In genomic region chr17:80147035-80147939, GRCh38 we compare ENCODE assay signal across 8 cellular contexts. TPM values are rescaled to one million over a fixed set of nuclear protein-coding genes. Genes with fewer than 3 reads are reported as not detected.
DNase-seq lines count a peak whose midpoint lies in the region; ATAC-seq and TF ChIP-seq lines count a peak whose summit lies in the region.

Gene EIF4A3, minus strand, starts transcription at chr17:80147128. Its CDS starts 167 bp downstream, at chr17:80146961.

- H3K4me1 Mint-ChIP-seq in activated CD4-positive, alpha-beta T cell treated with anti-CD3 and anti-CD28 coated beads, Interleukin-2, amount 10 ng/mL, durations not matched to agents 24 days and 14 days: peaks cover 37% of the 10 kb centered on the region

- H3K27me3 ChIP-seq in BE2C (no peaks in the 10 kb centered on the region), colonic mucosa (no peaks in the 10 kb centered on the region)

- H3K9me3 ChIP-seq in BE2C (no peaks in the 10 kb centered on the region), colonic mucosa (no peaks in the 10 kb centered on the region)

- DNase-seq in BE2C (peak; percentile 99), GM19240 (ENCODE audit: insufficient read length, low spot score) (peak; percentile 89), NCI-H526 treated with DMSO at 0.1 percent for 48 hours (lab: John Stamatoyannopoulos, UW) (peak; percentile 96), colonic mucosa (peak; percentile 100), kidney tubule cell (ENCODE audit: low spot score) (peak; percentile 100)
- DNase-seq in activated CD4-positive, alpha-beta T cell treated with anti-CD3 and anti-CD28 coated beads, Interleukin-2, amount 10 ng/mL, durations not matched to agents 24 days and 14 days: peak; percentile 99
- DNase-seq in stimulated activated CD4-positive, alpha-beta T cell treated with anti-CD3 and anti-CD28 coated beads, Interleukin-1b, Interleukin-23, amount 100 ng/mL, for 24 hours (ENCODE audit: low read depth in 4 of 4, low spot score in 1 of 4): peak; percentile 83 to 96 (median 88)

- H3K36me3 ChIP-seq in BE2C: peaks cover 23% of the 10 kb centered on the region
- peaks cover 10% of the 10 kb centered on the region for H3K36me3 ChIP-seq in colonic mucosa

- TF ChIP-seq CTCF in BE2C (IDR thresholded peaks at IDR 0.05; ENCODE audit: low read depth, low read length): no peak
- TF ChIP-seq CTCF in colonic mucosa (IDR thresholded peaks at IDR 0.05): no peak

- peak within 1 kb of the TSS; percentile 98 for H3K4me3 ChIP-seq in BE2C (ENCODE audit: low read depth, low read length)
- peak within 1 kb of the TSS; percentile 97 for H3K4me3 ChIP-seq in colonic mucosa

- peaks cover 35% of the 10 kb centered on the region for H3K36me3 Mint-ChIP-seq in activated CD4-positive, alpha-beta T cell treated with anti-CD3 and anti-CD28 coated beads, Interleukin-2, amount 10 ng/mL, durations not matched to agents 24 days and 14 days (ENCODE audit: low read depth)

- H3K27ac ChIP-seq in colonic mucosa: peak within 1 kb of the TSS; percentile 92

- H3K4me3 Mint-ChIP-seq in activated CD4-positive, alpha-beta T cell treated with anti-CD3 and anti-CD28 coated beads, Interleukin-2, amount 10 ng/mL, durations not matched to agents 24 days and 14 days: peak within 1 kb of the TSS; percentile 88

- H3K4me1 ChIP-seq in BE2C: no peaks in the 10 kb centered on the region
- H3K4me1 ChIP-seq in colonic mucosa: peaks cover 7% of the 10 kb centered on the region

- ATAC-seq in HG03460 (IDR thresholded peaks at IDR 0.05; ENCODE audit: unreplicated experiment): peak; percentile 85

- no peaks in the 10 kb centered on the region for H3K27me3 Mint-ChIP-seq in activated CD4-positive, alpha-beta T cell treated with anti-CD3 and anti-CD28 coated beads, Interleukin-2, amount 10 ng/mL, durations not matched to agents 24 days and 14 days

- H3K9ac ChIP-seq in colonic mucosa (ENCODE audit: low read depth in 2 of 2, low read length in 2 of 2): peak within 1 kb of the TSS; percentile 89 to 93

- intact Hi-C loops in activated CD4-positive, alpha-beta T cell treated with anti-CD3 and anti-CD28 coated beads, Interleukin-2, amount 10 ng/mL, durations not matched to agents 24 days and 14 days (cut with micrococcal nuclease): loop anchor here (1.0 to 2.0 kb wide), 3 partner anchors 46 to 112 kb away; partner anchors contain the start of gene GAA
- intact Hi-C loops in colonic mucosa (cut with DNase I): loop anchor here (10.0 kb wide), 1 partner anchor 108 kb away; no protein-coding TSS in a partner anchor

- H3K27ac Mint-ChIP-seq in activated CD4-positive, alpha-beta T cell treated with anti-CD3 and anti-CD28 coated beads, Interleukin-2, amount 10 ng/mL, durations not matched to agents 24 days and 14 days: peak within 1 kb of the TSS; percentile 97

- H3K9me3 Mint-ChIP-seq in activated CD4-positive, alpha-beta T cell treated with anti-CD3 and anti-CD28 coated beads, Interleukin-2, amount 10 ng/mL, durations not matched to agents 24 days and 14 days: peaks cover 4% of the 10 kb centered on the region

RNA-seq across cellular contexts. Expression of gene EIF4A3, which starts in this region (rescaled TPM):
- 304 TPM for polyA plus RNA-seq in BE2C (2012; ENCODE audit: insufficient read depth, insufficient read length, low read depth)
- 190 and 192 TPM in 2 replicates for total RNA-seq in activated CD4-positive, alpha-beta T cell treated with anti-CD3 and anti-CD28 coated beads, Interleukin-2, amount 10 ng/mL, durations not matched to agents 24 days and 14 days
- 100 to 1,000 TPM in 1 of 2 donors, 10 to 100 TPM in 1; 99.8 to 114 TPM for total RNA-seq in colonic mucosa

Comparison
In these comparisons a context has a peak if more than half of its experiments do, and no peak if none do; other contexts are left out.
1. Peak in every context shown above with its lines: DNase-seq, ATAC-seq, H3K4me3 ChIP-seq and H3K27ac ChIP-seq.